In the genomic region with DNA sequence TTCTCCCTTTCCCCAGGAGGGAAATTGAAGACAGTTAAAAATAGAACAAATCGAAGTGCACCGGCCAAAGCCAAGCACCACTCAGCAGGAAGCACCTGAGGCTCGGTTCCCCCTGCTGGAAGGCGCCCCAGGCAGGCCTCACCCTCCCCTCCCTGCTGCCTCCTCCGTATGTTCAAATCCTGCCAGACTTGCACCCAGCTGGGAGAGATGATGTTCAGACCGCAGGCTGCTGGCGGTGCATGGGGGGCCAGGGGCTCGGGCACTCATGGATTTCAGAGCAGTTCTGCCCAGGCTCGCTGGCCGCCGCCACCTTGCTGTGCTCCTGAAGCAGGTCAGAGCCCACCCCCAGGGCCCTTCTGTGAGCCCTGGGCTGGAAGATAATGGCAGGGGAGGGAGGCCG, we compare ENCODE assay signal across 10 cellular contexts.
"Had no signal": no experiment of that assay in that cellular context is flagged by ENCODE, and none has a peak within 500 bp of the region (broad histone marks: within the 10 kb centered on the region; RNA-seq: fewer than 3 reads in every experiment).

No MANE protein-coding gene starts in this region.

- DNase-seq: activated CD8-positive, alpha-beta memory T cell treated with anti-CD3 and anti-CD28 coated beads, Interleukin-2, amount 50 U/mL, for 4 hours; foreskin melanocyte; heart left ventricle; left ventricle myocardium superior; right lobe of liver; spleen had no signal

- H3K27ac ChIP-seq: ascending aorta, heart left ventricle, right lobe of liver, spleen, tibial nerve, VCaP had no signal

- H3K4me1 ChIP-seq: ascending aorta, heart left ventricle, right lobe of liver, spleen, tibial nerve had no signal

- H3K9me3 ChIP-seq: ascending aorta, heart left ventricle, right lobe of liver, spleen, tibial nerve had no signal

- H3K4me3 ChIP-seq: ascending aorta, heart left ventricle, right lobe of liver, spleen, tibial nerve had no signal

- H3K27me3 ChIP-seq: ascending aorta, right lobe of liver, tibial nerve had no signal

- H3K36me3 ChIP-seq: ascending aorta, heart left ventricle, right lobe of liver, spleen, tibial nerve had no signal

- ATAC-seq: heart left ventricle; left ventricle myocardium superior; right lobe of liver; stimulated activated memory B cell treated with anti-CD40 and anti-IgM and Interleukin-4, amounts not matched to agents 10 μg/mL and 1 μg/mL and 100 μg/mL, for 72 hours had no signal
